Comparison of ENCODE assay signal across 9 cellular contexts in the genomic region with DNA sequence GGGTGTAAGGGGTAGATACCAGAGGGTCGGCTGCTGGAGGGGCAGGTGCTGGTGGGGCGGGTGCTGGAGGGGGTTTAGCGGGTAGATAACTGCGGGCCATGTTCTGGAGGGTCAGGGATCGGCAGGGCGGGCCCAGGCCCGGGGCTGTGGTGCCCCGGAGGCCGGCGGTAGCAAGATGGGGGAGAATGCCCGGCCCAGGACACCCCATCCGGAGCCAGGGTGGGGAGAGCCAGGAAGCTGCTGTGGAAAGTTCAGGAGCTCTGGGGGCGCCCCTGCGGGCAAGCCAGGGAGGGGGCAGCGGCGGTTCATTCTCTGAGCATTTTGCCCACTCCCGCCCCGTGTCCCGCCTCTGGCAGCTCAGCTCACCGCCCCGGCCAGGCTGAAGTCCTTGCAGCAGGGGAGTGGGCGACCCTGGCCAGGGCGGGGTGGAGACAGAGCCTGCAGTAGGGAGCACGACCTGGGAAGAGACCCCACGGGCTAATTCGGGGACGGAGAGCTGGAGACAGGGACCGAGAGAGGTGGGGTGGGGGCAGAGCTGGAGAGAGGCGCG. TPM values are rescaled to one million over a fixed set of nuclear protein-coding genes. Genes with fewer than 3 reads are reported as not detected.
DNase-seq lines count a peak whose midpoint lies in the region; ATAC-seq and TF ChIP-seq lines count a peak whose summit lies in the region.
"Had no signal": no experiment of that assay in that cellular context is flagged by ENCODE, and none has a peak within 500 bp of the region (broad histone marks: within the 10 kb centered on the region; RNA-seq: fewer than 3 reads in every experiment).

No MANE protein-coding gene starts in this region.

- H3K9me3 ChIP-seq in BLaER1: peaks cover 66% of the 10 kb centered on the region
- no peaks in the 10 kb centered on the region for H3K9me3 ChIP-seq in HEK293 (ENCODE audit: control insufficient read depth, insufficient read depth, low read depth, low read length)
- peaks cover 11% of the 10 kb centered on the region for H3K9me3 ChIP-seq in neural cell (ENCODE audit: low read length)

- H3F3A ChIP-seq in neural cell (ENCODE audit: insufficient read depth, low read length, poor library complexity, severe bottlenecking): no peaks in the 10 kb centered on the region

- no peaks in the 10 kb centered on the region for H3K79me2 ChIP-seq in neural cell (replicated peaks; ENCODE audit: insufficient read depth, low read length)

- H3K9me3 Mint-ChIP-seq in effector memory CD8-positive, alpha-beta T cell: peaks cover 0 to 2% of the 10 kb centered on the region in 2 donors

- H3K4me1 ChIP-seq in BLaER1 (no peaks in the 10 kb centered on the region), HEK293 (ENCODE audit: control insufficient read depth, insufficient read depth, low read length) (0 out of 2 replicates have a peak, but pooled peaks cover 3% of the 10 kb centered on the region)

- TF ChIP-seq CTCF in HEK293 (tag by site-specific recombination; IDR thresholded peaks at IDR 0.05) (no peak), neural cell (IDR thresholded peaks at IDR 0.05; ENCODE audit: poor library complexity, severe bottlenecking) (no peak)

- H3K27me3 ChIP-seq in BLaER1 (peaks cover 46% of the 10 kb centered on the region), neural cell (ENCODE audit: insufficient read depth, low read depth, low read length) (peaks cover 41% of the 10 kb centered on the region)

- no peak overlapping the region for H3K27ac ChIP-seq in BLaER1
- H3K27ac ChIP-seq in HEK293 (ENCODE audit: extremely low read depth, low read depth, low read length): peak overlapping the region; percentile 22; the same call in 1 of the 2 replicates
- H3K27ac ChIP-seq in neural cell (ENCODE audit: low read length): no peak overlapping the region

- no peak for ATAC-seq in effector memory CD8-positive, alpha-beta T cell (replicated peaks)
- ATAC-seq in HG03520 (IDR thresholded peaks at IDR 0.05; ENCODE audit: unreplicated experiment): no peak
- ATAC-seq in HG02642 (IDR thresholded peaks at IDR 0.05; ENCODE audit: poor library complexity, unreplicated experiment): no peak
- ATAC-seq in GM18868 (IDR thresholded peaks at IDR 0.05; ENCODE audit: unreplicated experiment): no peak

- TF ChIP-seq RAD21 in neural cell (conservative IDR thresholded peaks at IDR 0.05): no peak

- H3K27ac Mint-ChIP-seq in effector memory CD8-positive, alpha-beta T cell: no peak overlapping the region

- CTCF ChIA-PET in HEK293 (lab: Yijun Ruan, JAX): interaction anchor here (0.7 to 1.2 kb wide), 3 partner anchors 46 to 205 kb away, joined by 3 to 4 read pairs (median 4); no protein-coding TSS in a partner anchor

- no peak overlapping the region for H3K4me2 ChIP-seq in BLaER1
- H3K4me2 ChIP-seq in neural cell (ENCODE audit: low read length): no peak overlapping the region

- no peaks in the 10 kb centered on the region for H4K20me1 ChIP-seq in BLaER1
- no peaks in the 10 kb centered on the region for H4K20me1 ChIP-seq in neural cell (ENCODE audit: insufficient read depth)

- no peak for TF ChIP-seq EP300 in neural cell (conservative IDR thresholded peaks at IDR 0.05; ENCODE audit: poor library complexity, severe bottlenecking)

- no peaks in the 10 kb centered on the region for H3K9me2 ChIP-seq in neural cell (ENCODE audit: insufficient read depth, low read length)

- H3K27me3 Mint-ChIP-seq in effector memory CD8-positive, alpha-beta T cell: peaks cover 44 to 50% of the 10 kb centered on the region in 2 donors

- H3K4me1 Mint-ChIP-seq in effector memory CD8-positive, alpha-beta T cell (ENCODE audit: low read depth in 2 of 2): peaks cover 11 to 15% of the 10 kb centered on the region in 2 donors

- H3K36me3 ChIP-seq in BLaER1 (no peaks in the 10 kb centered on the region), HEK293 (ENCODE audit: control insufficient read depth in 2 of 2, insufficient read depth in 1 of 2, low read length in 2 of 2) (no peaks in the 10 kb centered on the region), neural cell (ENCODE audit: insufficient read depth, low read length) (no peaks in the 10 kb centered on the region)

- peaks cover 3% of the 10 kb centered on the region for H3K36me3 Mint-ChIP-seq in effector memory CD8-positive, alpha-beta T cell (ENCODE audit: insufficient read depth)

- H3K4me3 ChIP-seq in BLaER1 (0 out of 2 replicates have a peak overlapping the region, but pooled peaks have one; percentile 3), HEK293 (ENCODE audit: low read depth, low read length) (peak overlapping the region; percentile 28), neural cell (ENCODE audit: low read length) (peak overlapping the region; percentile 56)

- POLR2A ChIA-PET in HEK293 (lab: Yijun Ruan, JAX): interaction anchor here (0.6 to 1.7 kb wide), 5 partner anchors 14 to 229 kb away, joined by 3 to 7 read pairs (median 4); no protein-coding TSS in a partner anchor

- no peak overlapping the region for H2AFZ ChIP-seq in neural cell (ENCODE audit: low read depth, low read length)

- H3K9ac ChIP-seq in BLaER1 (no peak overlapping the region), neural cell (ENCODE audit: low read length) (no peak overlapping the region)

- H3K4me3 Mint-ChIP-seq in effector memory CD8-positive, alpha-beta T cell: peak overlapping the region; percentile 52 to 72

- DNase-seq in effector memory CD8-positive, alpha-beta T cell: no peak
- DNase-seq in GOT3 (lab: John Stamatoyannopoulos, UW): no peak
- DNase-seq: NCI-H2107 had no signal

TF ChIP-seq in HEK293, 187 proteins besides CTCF, POLR2A, EP300 and RAD21 (continues in another document):
- TF ChIP-seq, protein P1, sequence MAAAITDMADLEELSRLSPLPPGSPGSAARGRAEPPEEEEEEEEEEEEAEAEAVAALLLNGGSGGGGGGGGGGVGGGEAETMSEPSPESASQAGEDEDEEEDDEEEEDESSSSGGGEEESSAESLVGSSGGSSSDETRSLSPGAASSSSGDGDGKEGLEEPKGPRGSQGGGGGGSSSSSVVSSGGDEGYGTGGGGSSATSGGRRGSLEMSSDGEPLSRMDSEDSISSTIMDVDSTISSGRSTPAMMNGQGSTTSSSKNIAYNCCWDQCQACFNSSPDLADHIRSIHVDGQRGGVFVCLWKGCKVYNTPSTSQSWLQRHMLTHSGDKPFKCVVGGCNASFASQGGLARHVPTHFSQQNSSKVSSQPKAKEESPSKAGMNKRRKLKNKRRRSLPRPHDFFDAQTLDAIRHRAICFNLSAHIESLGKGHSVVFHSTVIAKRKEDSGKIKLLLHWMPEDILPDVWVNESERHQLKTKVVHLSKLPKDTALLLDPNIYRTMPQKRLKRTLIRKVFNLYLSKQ (tag by site-specific recombination; IDR thresholded peaks at IDR 0.05; ENCODE audit: borderline replicate concordance): no peak
- no peak for TF ChIP-seq ZEB2 (tag by site-specific recombination; IDR thresholded peaks at IDR 0.05)
- TF ChIP-seq ZNF510 (tag by site-specific recombination; IDR thresholded peaks at IDR 0.05; ENCODE audit: insufficient replicate concordance): no peak
- TF ChIP-seq ZNF549 (tag by site-specific recombination; IDR thresholded peaks at IDR 0.05): no peak
- TF ChIP-seq, protein P2, sequence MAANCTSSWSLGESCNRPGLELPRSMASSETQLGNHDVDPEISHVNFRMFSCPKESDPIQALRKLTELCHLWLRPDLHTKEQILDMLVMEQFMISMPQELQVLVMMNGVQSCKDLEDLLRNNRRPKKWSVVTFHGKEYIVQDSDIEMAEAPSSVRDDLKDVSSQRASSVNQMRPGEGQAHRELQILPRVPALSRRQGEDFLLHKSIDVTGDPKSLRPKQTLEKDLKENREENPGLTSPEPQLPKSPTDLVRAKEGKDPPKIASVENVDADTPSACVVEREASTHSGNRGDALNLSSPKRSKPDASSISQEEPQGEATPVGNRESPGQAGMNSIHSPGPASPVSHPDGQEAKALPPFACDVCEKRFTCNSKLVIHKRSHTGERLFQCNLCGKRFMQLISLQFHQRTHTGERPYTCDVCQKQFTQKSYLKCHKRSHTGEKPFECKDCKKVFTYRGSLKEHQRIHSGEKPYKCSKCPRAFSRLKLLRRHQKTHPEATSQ (tag by site-specific recombination; IDR thresholded peaks at IDR 0.05): no peak
- no peak for TF ChIP-seq ZNF792 (tag by site-specific recombination; IDR thresholded peaks at IDR 0.05)

TF ChIP-seq in neural cell, 6 proteins besides CTCF, POLR2A, EP300 and RAD21:
- TF ChIP-seq POLR2AphosphoS5 (IDR thresholded peaks at IDR 0.05) (no peak), SMC3 (conservative IDR thresholded peaks at IDR 0.05; ENCODE audit: poor library complexity) (no peak), MXI1 (conservative IDR thresholded peaks at IDR 0.05; ENCODE audit: poor library complexity, severe bottlenecking) (no peak), TAF1 (IDR thresholded peaks at IDR 0.05; ENCODE audit: low read depth) (no peak), EZH2 (IDR thresholded peaks at IDR 0.05; ENCODE audit: borderline replicate concordance, insufficient read depth, low read length, poor library complexity, severe bottlenecking) (no peak)
- TF ChIP-seq, protein P3, sequence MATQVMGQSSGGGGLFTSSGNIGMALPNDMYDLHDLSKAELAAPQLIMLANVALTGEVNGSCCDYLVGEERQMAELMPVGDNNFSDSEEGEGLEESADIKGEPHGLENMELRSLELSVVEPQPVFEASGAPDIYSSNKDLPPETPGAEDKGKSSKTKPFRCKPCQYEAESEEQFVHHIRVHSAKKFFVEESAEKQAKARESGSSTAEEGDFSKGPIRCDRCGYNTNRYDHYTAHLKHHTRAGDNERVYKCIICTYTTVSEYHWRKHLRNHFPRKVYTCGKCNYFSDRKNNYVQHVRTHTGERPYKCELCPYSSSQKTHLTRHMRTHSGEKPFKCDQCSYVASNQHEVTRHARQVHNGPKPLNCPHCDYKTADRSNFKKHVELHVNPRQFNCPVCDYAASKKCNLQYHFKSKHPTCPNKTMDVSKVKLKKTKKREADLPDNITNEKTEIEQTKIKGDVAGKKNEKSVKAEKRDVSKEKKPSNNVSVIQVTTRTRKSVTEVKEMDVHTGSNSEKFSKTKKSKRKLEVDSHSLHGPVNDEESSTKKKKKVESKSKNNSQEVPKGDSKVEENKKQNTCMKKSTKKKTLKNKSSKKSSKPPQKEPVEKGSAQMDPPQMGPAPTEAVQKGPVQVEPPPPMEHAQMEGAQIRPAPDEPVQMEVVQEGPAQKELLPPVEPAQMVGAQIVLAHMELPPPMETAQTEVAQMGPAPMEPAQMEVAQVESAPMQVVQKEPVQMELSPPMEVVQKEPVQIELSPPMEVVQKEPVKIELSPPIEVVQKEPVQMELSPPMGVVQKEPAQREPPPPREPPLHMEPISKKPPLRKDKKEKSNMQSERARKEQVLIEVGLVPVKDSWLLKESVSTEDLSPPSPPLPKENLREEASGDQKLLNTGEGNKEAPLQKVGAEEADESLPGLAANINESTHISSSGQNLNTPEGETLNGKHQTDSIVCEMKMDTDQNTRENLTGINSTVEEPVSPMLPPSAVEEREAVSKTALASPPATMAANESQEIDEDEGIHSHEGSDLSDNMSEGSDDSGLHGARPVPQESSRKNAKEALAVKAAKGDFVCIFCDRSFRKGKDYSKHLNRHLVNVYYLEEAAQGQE (IDR thresholded peaks at IDR 0.05; ENCODE audit: borderline replicate concordance): no peak

RNA-seq across cellular contexts. Expression of a gene that starts 0.5 kb away (rescaled TPM):
- not detected in 2 replicates for polyA plus RNA-seq in neural cell
- polyA minus RNA-seq in neural cell: not detected in 2 replicates

RNA-seq across cellular contexts. Expression of a gene that starts 14.8 kb away (rescaled TPM):
- polyA plus RNA-seq in neural cell: 45.9 and 48.2 TPM in 2 replicates
- 22.6 and 30.1 TPM in 2 replicates for polyA minus RNA-seq in neural cell

RNA-seq across cellular contexts. Expression of a gene that starts 43.1 kb away (rescaled TPM):
- 131 and 155 TPM in 2 replicates for polyA plus RNA-seq in neural cell
- polyA minus RNA-seq in neural cell: 62.3 and 63.2 TPM in 2 replicates

Comparison
In these comparisons a context has a peak if more than half of its experiments do, and no peak if none do; other contexts are left out.
1. H3K4me3 ChIP-seq: peak in every context shown above with its lines; median percentile 56 in neural cell; 28 in HEK293; 3 in BLaER1.